Comparison of ENCODE assay signal across 1 cellular context in the genomic region with DNA sequence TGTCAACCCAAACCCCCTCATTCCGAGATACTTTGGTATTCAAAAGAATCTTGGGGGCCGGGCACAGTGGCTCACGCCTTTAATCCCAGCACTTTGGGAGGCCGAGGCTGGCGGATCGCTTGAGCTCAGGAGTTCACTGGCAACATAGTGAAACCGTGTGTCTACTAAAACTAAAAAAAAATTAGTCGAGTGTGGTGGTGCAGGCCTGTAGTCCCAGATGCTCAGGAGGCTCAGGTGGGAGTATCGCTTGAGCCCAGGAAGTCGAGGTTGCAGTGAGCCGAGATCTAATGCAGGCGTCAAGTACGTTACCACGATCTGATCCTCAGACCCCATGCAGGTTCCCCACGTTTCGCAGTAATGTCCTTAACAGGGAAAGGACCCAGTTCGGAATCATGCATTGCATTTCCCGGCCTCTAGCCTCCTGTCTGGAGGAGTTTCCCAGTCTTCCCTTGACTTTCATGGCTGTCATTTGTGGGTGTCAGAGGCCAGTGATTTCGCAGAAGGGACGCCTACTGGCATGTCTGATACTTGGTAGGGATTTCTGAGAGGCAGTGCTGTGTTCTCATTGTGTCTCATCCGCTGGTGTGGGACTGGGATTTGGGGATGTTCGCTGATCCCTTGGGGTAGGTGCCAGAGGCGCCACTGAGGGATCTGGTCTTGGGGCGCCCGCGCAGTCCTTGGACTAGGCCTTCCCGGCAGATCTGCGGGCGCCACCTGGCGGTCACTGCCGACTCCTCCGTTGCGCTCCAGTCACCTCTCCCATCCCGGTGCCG.
TF ChIP-seq lines count a peak whose summit lies in the region.

No MANE protein-coding gene starts in this region.

TF ChIP-seq in HepG2, 621 proteins besides CTCF, POLR2A, EP300 and RAD21 (continued from another document and continues in another):
- TF ChIP-seq, protein P1, sequence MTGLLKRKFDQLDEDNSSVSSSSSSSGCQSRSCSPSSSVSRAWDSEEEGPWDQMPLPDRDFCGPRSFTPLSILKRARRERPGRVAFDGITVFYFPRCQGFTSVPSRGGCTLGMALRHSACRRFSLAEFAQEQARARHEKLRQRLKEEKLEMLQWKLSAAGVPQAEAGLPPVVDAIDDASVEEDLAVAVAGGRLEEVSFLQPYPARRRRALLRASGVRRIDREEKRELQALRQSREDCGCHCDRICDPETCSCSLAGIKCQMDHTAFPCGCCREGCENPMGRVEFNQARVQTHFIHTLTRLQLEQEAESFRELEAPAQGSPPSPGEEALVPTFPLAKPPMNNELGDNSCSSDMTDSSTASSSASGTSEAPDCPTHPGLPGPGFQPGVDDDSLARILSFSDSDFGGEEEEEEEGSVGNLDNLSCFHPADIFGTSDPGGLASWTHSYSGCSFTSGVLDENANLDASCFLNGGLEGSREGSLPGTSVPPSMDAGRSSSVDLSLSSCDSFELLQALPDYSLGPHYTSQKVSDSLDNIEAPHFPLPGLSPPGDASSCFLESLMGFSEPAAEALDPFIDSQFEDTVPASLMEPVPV (CRISPR knock-in tag; IDR thresholded peaks at IDR 0.05), result 0 out of 2 replicates have a peak, but pooled peaks have one; percentile 51
- TF ChIP-seq, protein P2, sequence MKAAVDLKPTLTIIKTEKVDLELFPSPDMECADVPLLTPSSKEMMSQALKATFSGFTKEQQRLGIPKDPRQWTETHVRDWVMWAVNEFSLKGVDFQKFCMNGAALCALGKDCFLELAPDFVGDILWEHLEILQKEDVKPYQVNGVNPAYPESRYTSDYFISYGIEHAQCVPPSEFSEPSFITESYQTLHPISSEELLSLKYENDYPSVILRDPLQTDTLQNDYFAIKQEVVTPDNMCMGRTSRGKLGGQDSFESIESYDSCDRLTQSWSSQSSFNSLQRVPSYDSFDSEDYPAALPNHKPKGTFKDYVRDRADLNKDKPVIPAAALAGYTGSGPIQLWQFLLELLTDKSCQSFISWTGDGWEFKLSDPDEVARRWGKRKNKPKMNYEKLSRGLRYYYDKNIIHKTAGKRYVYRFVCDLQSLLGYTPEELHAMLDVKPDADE (CRISPR knock-in tag; IDR thresholded peaks at IDR 0.05), result no peak
- TF ChIP-seq, protein P3, sequence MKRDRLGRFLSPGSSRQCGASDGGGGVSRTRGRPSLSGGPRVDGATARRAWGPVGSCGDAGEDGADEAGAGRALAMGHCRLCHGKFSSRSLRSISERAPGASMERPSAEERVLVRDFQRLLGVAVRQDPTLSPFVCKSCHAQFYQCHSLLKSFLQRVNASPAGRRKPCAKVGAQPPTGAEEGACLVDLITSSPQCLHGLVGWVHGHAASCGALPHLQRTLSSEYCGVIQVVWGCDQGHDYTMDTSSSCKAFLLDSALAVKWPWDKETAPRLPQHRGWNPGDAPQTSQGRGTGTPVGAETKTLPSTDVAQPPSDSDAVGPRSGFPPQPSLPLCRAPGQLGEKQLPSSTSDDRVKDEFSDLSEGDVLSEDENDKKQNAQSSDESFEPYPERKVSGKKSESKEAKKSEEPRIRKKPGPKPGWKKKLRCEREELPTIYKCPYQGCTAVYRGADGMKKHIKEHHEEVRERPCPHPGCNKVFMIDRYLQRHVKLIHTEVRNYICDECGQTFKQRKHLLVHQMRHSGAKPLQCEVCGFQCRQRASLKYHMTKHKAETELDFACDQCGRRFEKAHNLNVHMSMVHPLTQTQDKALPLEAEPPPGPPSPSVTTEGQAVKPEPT (CRISPR knock-in tag; IDR thresholded peaks at IDR 0.05; ENCODE audit: low read depth), result no peak
- TF ChIP-seq NR2F6 (IDR thresholded peaks at IDR 0.05) (no peak), NR2F6 (CRISPR knock-in tag; IDR thresholded peaks at IDR 0.05) (no peak; the same call in 1 of the 2 replicates), ZNF496 (CRISPR knock-in tag; IDR thresholded peaks at IDR 0.05; ENCODE audit: insufficient replicate concordance) (no peak), ZBTB21 (CRISPR knock-in tag; IDR thresholded peaks at IDR 0.05) (no peak), ZNF772 (CRISPR knock-in tag; IDR thresholded peaks at IDR 0.05) (no peak), HIVEP1 (CRISPR knock-in tag; IDR thresholded peaks at IDR 0.05) (no peak), ZNF660 (CRISPR knock-in tag; IDR thresholded peaks at IDR 0.05; ENCODE audit: borderline replicate concordance, low read depth) (no peak), TSC22D2 (CRISPR knock-in tag; IDR thresholded peaks at IDR 0.05; ENCODE audit: borderline replicate concordance) (no peak), ETV5 (CRISPR knock-in tag; IDR thresholded peaks at IDR 0.05; ENCODE audit: borderline replicate concordance) (no peak), ZNF674 (CRISPR knock-in tag; IDR thresholded peaks at IDR 0.05; ENCODE audit: low read depth) (no peak), SSRP1 (CRISPR knock-in tag; IDR thresholded peaks at IDR 0.05) (no peak), PRMT3 (CRISPR knock-in tag; IDR thresholded peaks at IDR 0.05; ENCODE audit: borderline replicate concordance, low read depth) (no peak), ZNF326 (CRISPR knock-in tag; IDR thresholded peaks at IDR 0.05; ENCODE audit: borderline replicate concordance) (no peak), ZNF720 (CRISPR knock-in tag; IDR thresholded peaks at IDR 0.05) (no peak), FOSL2 (CRISPR knock-in tag; IDR thresholded peaks at IDR 0.05) (no peak), YEATS4 (CRISPR knock-in tag; IDR thresholded peaks at IDR 0.05; ENCODE audit: borderline replicate concordance) (no peak), ZC3H13 (CRISPR knock-in tag; IDR thresholded peaks at IDR 0.05) (no peak; the same call in 1 of the 2 replicates)
- TF ChIP-seq, protein P4, sequence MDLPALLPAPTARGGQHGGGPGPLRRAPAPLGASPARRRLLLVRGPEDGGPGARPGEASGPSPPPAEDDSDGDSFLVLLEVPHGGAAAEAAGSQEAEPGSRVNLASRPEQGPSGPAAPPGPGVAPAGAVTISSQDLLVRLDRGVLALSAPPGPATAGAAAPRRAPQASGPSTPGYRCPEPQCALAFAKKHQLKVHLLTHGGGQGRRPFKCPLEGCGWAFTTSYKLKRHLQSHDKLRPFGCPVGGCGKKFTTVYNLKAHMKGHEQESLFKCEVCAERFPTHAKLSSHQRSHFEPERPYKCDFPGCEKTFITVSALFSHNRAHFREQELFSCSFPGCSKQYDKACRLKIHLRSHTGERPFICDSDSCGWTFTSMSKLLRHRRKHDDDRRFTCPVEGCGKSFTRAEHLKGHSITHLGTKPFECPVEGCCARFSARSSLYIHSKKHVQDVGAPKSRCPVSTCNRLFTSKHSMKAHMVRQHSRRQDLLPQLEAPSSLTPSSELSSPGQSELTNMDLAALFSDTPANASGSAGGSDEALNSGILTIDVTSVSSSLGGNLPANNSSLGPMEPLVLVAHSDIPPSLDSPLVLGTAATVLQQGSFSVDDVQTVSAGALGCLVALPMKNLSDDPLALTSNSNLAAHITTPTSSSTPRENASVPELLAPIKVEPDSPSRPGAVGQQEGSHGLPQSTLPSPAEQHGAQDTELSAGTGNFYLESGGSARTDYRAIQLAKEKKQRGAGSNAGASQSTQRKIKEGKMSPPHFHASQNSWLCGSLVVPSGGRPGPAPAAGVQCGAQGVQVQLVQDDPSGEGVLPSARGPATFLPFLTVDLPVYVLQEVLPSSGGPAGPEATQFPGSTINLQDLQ (CRISPR knock-in tag; IDR thresholded peaks at IDR 0.05), result no peak
- TF ChIP-seq, protein P5, sequence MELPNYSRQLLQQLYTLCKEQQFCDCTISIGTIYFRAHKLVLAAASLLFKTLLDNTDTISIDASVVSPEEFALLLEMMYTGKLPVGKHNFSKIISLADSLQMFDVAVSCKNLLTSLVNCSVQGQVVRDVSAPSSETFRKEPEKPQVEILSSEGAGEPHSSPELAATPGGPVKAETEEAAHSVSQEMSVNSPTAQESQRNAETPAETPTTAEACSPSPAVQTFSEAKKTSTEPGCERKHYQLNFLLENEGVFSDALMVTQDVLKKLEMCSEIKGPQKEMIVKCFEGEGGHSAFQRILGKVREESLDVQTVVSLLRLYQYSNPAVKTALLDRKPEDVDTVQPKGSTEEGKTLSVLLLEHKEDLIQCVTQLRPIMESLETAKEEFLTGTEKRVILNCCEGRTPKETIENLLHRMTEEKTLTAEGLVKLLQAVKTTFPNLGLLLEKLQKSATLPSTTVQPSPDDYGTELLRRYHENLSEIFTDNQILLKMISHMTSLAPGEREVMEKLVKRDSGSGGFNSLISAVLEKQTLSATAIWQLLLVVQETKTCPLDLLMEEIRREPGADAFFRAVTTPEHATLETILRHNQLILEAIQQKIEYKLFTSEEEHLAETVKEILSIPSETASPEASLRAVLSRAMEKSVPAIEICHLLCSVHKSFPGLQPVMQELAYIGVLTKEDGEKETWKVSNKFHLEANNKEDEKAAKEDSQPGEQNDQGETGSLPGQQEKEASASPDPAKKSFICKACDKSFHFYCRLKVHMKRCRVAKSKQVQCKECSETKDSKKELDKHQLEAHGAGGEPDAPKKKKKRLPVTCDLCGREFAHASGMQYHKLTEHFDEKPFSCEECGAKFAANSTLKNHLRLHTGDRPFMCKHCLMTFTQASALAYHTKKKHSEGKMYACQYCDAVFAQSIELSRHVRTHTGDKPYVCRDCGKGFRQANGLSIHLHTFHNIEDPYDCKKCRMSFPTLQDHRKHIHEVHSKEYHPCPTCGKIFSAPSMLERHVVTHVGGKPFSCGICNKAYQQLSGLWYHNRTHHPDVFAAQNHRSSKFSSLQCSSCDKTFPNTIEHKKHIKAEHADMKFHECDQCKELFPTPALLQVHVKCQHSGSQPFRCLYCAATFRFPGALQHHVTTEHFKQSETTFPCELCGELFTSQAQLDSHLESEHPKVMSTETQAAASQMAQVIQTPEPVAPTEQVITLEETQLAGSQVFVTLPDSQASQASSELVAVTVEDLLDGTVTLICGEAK (IDR thresholded peaks at IDR 0.05), result no peak
- TF ChIP-seq, protein P5 (CRISPR knock-in tag; IDR thresholded peaks at IDR 0.05), result no peak
- TF ChIP-seq, protein P6, sequence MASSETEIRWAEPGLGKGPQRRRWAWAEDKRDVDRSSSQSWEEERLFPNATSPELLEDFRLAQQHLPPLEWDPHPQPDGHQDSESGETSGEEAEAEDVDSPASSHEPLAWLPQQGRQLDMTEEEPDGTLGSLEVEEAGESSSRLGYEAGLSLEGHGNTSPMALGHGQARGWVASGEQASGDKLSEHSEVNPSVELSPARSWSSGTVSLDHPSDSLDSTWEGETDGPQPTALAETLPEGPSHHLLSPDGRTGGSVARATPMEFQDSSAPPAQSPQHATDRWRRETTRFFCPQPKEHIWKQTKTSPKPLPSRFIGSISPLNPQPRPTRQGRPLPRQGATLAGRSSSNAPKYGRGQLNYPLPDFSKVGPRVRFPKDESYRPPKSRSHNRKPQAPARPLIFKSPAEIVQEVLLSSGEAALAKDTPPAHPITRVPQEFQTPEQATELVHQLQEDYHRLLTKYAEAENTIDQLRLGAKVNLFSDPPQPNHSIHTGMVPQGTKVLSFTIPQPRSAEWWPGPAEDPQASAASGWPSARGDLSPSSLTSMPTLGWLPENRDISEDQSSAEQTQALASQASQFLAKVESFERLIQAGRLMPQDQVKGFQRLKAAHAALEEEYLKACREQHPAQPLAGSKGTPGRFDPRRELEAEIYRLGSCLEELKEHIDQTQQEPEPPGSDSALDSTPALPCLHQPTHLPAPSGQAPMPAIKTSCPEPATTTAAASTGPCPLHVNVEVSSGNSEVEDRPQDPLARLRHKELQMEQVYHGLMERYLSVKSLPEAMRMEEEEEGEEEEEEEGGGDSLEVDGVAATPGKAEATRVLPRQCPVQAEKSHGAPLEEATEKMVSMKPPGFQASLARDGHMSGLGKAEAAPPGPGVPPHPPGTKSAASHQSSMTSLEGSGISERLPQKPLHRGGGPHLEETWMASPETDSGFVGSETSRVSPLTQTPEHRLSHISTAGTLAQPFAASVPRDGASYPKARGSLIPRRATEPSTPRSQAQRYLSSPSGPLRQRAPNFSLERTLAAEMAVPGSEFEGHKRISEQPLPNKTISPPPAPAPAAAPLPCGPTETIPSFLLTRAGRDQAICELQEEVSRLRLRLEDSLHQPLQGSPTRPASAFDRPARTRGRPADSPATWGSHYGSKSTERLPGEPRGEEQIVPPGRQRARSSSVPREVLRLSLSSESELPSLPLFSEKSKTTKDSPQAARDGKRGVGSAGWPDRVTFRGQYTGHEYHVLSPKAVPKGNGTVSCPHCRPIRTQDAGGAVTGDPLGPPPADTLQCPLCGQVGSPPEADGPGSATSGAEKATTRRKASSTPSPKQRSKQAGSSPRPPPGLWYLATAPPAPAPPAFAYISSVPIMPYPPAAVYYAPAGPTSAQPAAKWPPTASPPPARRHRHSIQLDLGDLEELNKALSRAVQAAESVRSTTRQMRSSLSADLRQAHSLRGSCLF (CRISPR knock-in tag; IDR thresholded peaks at IDR 0.05; ENCODE audit: borderline replicate concordance), result no peak
- TF ChIP-seq, protein P7, sequence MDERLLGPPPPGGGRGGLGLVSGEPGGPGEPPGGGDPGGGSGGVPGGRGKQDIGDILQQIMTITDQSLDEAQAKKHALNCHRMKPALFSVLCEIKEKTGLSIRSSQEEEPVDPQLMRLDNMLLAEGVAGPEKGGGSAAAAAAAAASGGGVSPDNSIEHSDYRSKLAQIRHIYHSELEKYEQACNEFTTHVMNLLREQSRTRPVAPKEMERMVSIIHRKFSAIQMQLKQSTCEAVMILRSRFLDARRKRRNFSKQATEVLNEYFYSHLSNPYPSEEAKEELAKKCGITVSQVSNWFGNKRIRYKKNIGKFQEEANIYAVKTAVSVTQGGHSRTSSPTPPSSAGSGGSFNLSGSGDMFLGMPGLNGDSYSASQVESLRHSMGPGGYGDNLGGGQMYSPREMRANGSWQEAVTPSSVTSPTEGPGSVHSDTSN (CRISPR knock-in tag; IDR thresholded peaks at IDR 0.05), result no peak
- TF ChIP-seq, protein P8, sequence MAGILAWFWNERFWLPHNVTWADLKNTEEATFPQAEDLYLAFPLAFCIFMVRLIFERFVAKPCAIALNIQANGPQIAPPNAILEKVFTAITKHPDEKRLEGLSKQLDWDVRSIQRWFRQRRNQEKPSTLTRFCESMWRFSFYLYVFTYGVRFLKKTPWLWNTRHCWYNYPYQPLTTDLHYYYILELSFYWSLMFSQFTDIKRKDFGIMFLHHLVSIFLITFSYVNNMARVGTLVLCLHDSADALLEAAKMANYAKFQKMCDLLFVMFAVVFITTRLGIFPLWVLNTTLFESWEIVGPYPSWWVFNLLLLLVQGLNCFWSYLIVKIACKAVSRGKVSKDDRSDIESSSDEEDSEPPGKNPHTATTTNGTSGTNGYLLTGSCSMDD (CRISPR knock-in tag; IDR thresholded peaks at IDR 0.05), result no peak
